In genomic region chr2:222747526-222748160, GRCh38 we compare ENCODE assay signal across 14 cellular contexts.
DNase-seq lines count a peak whose midpoint lies in the region; ATAC-seq, FAIRE-seq and TF ChIP-seq lines count a peak whose summit lies in the region.
"Had no signal": no experiment of that assay in that cellular context is flagged by ENCODE, and none has a peak within 500 bp of the region (broad histone marks: within the 10 kb centered on the region; RNA-seq: fewer than 3 reads in every experiment).

No MANE protein-coding gene starts in this region.

- ATAC-seq in GM18511 (IDR thresholded peaks at IDR 0.05; ENCODE audit: unreplicated experiment) (peak; percentile 86), GM21390 (IDR thresholded peaks at IDR 0.05; ENCODE audit: unreplicated experiment) (peak; percentile 88), HG03097 (IDR thresholded peaks at IDR 0.05; ENCODE audit: low FRiP score, unreplicated experiment) (peak; percentile 60), GM18909 (IDR thresholded peaks at IDR 0.05; ENCODE audit: poor library complexity, unreplicated experiment) (no peak), body of pancreas (no peak)

- H3K9me2 ChIP-seq in PC-9 (ENCODE audit: insufficient read depth): no peaks in the 10 kb centered on the region

- no peak overlapping the region for H2BK15ac ChIP-seq in H1 (ENCODE audit: low read length)

- H3K4me1 ChIP-seq in H1 (replicated peaks in 1 of 4; ENCODE audit: control insufficient read depth in 3 of 4, insufficient read depth in 4 of 4, low read length in 3 of 4) (peaks cover 2 to 9% (median 5%) of the 10 kb centered on the region in 4 experiments; a peak in 5 of 7 replicates), PC-9 (replicated peaks; ENCODE audit: insufficient read depth) (no peaks in the 10 kb centered on the region), Peyer's patch (no peaks in the 10 kb centered on the region), body of pancreas (peaks cover 15% of the 10 kb centered on the region)

- POLR2A ChIA-PET in H1 (lab: Charles Lee; ENCODE audit: partially characterized antibody) (interaction anchor here (1.3 kb wide), 1 partner anchor 114 kb away, joined by 4 read pairs; no protein-coding TSS in a partner anchor), PC-9 (lab: Charles Lee; ENCODE audit: unreplicated experiment) (no interaction called here)

- TF ChIP-seq CTCF in H1 (IDR thresholded peaks at IDR 0.05; ENCODE audit: control extremely low read depth in 1 of 3, insufficient read depth in 1 of 3, low read depth in 1 of 3, low read length in 3 of 3): no peak
- TF ChIP-seq CTCF in PC-9 (conservative IDR thresholded peaks at IDR 0.05): no peak
- no peak for TF ChIP-seq CTCF in Peyer's patch (IDR thresholded peaks at IDR 0.05)
- no peak for TF ChIP-seq CTCF in body of pancreas (IDR thresholded peaks at IDR 0.05)

- no peaks in the 10 kb centered on the region; the same call in 1 of the 2 replicates for H3F3A ChIP-seq in PC-9 (ENCODE audit: insufficient read depth, low read depth)

- H4K20me1 ChIP-seq in H1 (replicated peaks in 1 of 2; ENCODE audit: control insufficient read depth in 1 of 2, insufficient read depth in 2 of 2, low read length in 2 of 2) (no peaks in the 10 kb centered on the region), PC-9 (ENCODE audit: insufficient read depth) (no peaks in the 10 kb centered on the region)
- H4K20me1 ChIP-seq: BLaER1 treated with 17β-estradiol and CSF1 and Interleukin-3, amounts not matched to agents 10 nM and 100 nM had no signal

- no peaks in the 10 kb centered on the region for H3K36me3 ChIP-seq in H1 (ENCODE audit: control insufficient read depth in 2 of 4, insufficient read depth in 4 of 4, low read length in 3 of 4)
- no peaks in the 10 kb centered on the region for H3K36me3 ChIP-seq in PC-9 (ENCODE audit: low read depth)
- H3K36me3 ChIP-seq in Peyer's patch: no peaks in the 10 kb centered on the region
- H3K36me3 ChIP-seq in body of pancreas (replicated peaks in 1 of 2; ENCODE audit: insufficient read depth in 1 of 2, low read depth in 2 of 2): no peaks in the 10 kb centered on the region
- H3K36me3 ChIP-seq: BLaER1 treated with 17β-estradiol and CSF1 and Interleukin-3, amounts not matched to agents 10 nM and 100 nM; thyroid gland had no signal

- no TSS peak for BruUV-seq in PC-9 (replicated peaks; lab: Mats Ljungman, UMichigan)

- H3K23me2 ChIP-seq in H1 (ENCODE audit: low read depth, low read length): no peaks in the 10 kb centered on the region

- H2AFZ ChIP-seq in H1 (ENCODE audit: low read length): no peak overlapping the region
- H2AFZ ChIP-seq in PC-9: no peak overlapping the region

- H3K9me3 ChIP-seq in H1 (ENCODE audit: insufficient read depth in 2 of 2, low read depth in 1 of 2, low read length in 1 of 2) (no peaks in the 10 kb centered on the region), PC-9 (ENCODE audit: insufficient read depth, low read depth) (no peaks in the 10 kb centered on the region), Peyer's patch (no peaks in the 10 kb centered on the region), body of pancreas (no peaks in the 10 kb centered on the region)
- H3K9me3 ChIP-seq: BLaER1 treated with 17β-estradiol and CSF1 and Interleukin-3, amounts not matched to agents 10 nM and 100 nM; thyroid gland had no signal

- peaks cover 0 to 1% (median 0%) of the 10 kb centered on the region in 4 experiments; a peak in 1 of 7 replicates for H3K27me3 ChIP-seq in H1 (replicated peaks in 1 of 4; ENCODE audit: control insufficient read depth in 3 of 4, extremely low read depth in 1 of 4, insufficient read depth in 3 of 4, low read length in 3 of 4)
- no peaks in the 10 kb centered on the region for H3K27me3 ChIP-seq in PC-9 (ENCODE audit: insufficient read depth, low read depth)
- no peaks in the 10 kb centered on the region for H3K27me3 ChIP-seq in Peyer's patch
- H3K27me3 ChIP-seq in body of pancreas: no peaks in the 10 kb centered on the region
- H3K27me3 ChIP-seq: BLaER1 treated with 17β-estradiol and CSF1 and Interleukin-3, amounts not matched to agents 10 nM and 100 nM; thyroid gland had no signal

- H2AK5ac ChIP-seq in H1 (ENCODE audit: low read depth, low read length): no peak overlapping the region

- peak overlapping the region; percentile 44 to 46; a peak in 3 of 4 replicates for H3K4me2 ChIP-seq in H1 (ENCODE audit: insufficient read depth in 1 of 2, low read depth in 2 of 2, low read length in 2 of 2)
- H3K4me2 ChIP-seq in PC-9: no peak overlapping the region
- H3K4me2 ChIP-seq: BLaER1 treated with 17β-estradiol and CSF1 and Interleukin-3, amounts not matched to agents 10 nM and 100 nM had no signal

- TF ChIP-seq RAD21 in H1 (IDR thresholded peaks at IDR 0.05 in 1 of 2, conservative IDR thresholded peaks at IDR 0.05 in 1 of 2; ENCODE audit: low read depth in 2 of 2, low read length in 2 of 2): no peak

- CTCF ChIA-PET in H1 (lab: Charles Lee; ENCODE audit: partially characterized antibody): interaction anchor here (1.4 to 1.6 kb wide), 2 partner anchors 18 to 57 kb away, joined by 5 read pairs; no protein-coding TSS in a partner anchor
- CTCF ChIA-PET in PC-9 (lab: Charles Lee): no interaction called here

- no peak overlapping the region for H3K56ac ChIP-seq in H1 (replicated peaks; ENCODE audit: insufficient read length, low read depth, low read length)

- H2BK12ac ChIP-seq in H1 (ENCODE audit: low read depth, low read length): no peak overlapping the region

- H2BK20ac ChIP-seq in H1 (ENCODE audit: low read length): no peak overlapping the region

- intact Hi-C loops in PC-9 (cut with micrococcal nuclease; ENCODE audit: unreplicated experiment): no loop called here
- intact Hi-C loops in body of pancreas (cut with DNase I): no loop called here

- TF ChIP-seq POLR2A in H1 (IDR thresholded peaks at IDR 0.05; ENCODE audit: control extremely low read depth in 1 of 2, low read depth in 2 of 2, low read length in 2 of 2) (no peak), Peyer's patch (IDR thresholded peaks at IDR 0.05) (no peak), body of pancreas (IDR thresholded peaks at IDR 0.05) (no peak)

- WGBS in H1 (ENCODE audit: extremely low coverage in 1 of 2, insufficient coverage in 1 of 2, insufficient read length in 1 of 2, insufficient replicate concordance in 2 of 2, low coverage in 1 of 2, low lambda C conversion rate in 2 of 2, missing lambda C conversion rate in 1 of 2), 2 experiments: 46% methylated on average over 5 of the region's 5 CpGs; no CpG with 5 or more reads in 1 of the 2 experiments
- WGBS in body of pancreas, 2 donors: 85 to 94% methylated on average over 5 of the region's 5 CpGs

- H3K14ac ChIP-seq in H1 (ENCODE audit: insufficient read length): no peak overlapping the region

- H3K79me2 ChIP-seq in H1 (ENCODE audit: control insufficient read depth in 1 of 2, insufficient read depth in 2 of 2, low read length in 2 of 2) (no peaks in the 10 kb centered on the region), PC-9 (ENCODE audit: low read depth) (no peaks in the 10 kb centered on the region)

- no peak overlapping the region for H2BK120ac ChIP-seq in H1 (replicated peaks; ENCODE audit: low read depth, low read length)

- H3K79me1 ChIP-seq in H1 (ENCODE audit: low read depth, low read length): no peaks in the 10 kb centered on the region

- H2BK5ac ChIP-seq in H1 (ENCODE audit: low read depth, low read length): peak overlapping the region; percentile 42; the same call in 1 of the 2 replicates

- no peak overlapping the region for H3K23ac ChIP-seq in H1 (ENCODE audit: insufficient read length)

- H3K4me3 ChIP-seq in H1 (ENCODE audit: extremely low read depth in 1 of 4, insufficient read depth in 2 of 4, low read depth in 3 of 4, low read length in 4 of 4): peak overlapping the region in 1 of 4 experiments; percentile 22; a peak in 1 of 8 replicates
- H3K4me3 ChIP-seq in PC-9: no peak overlapping the region
- H3K4me3 ChIP-seq in Peyer's patch: no peak overlapping the region
- H3K4me3 ChIP-seq in body of pancreas: no peak overlapping the region
- H3K4me3 ChIP-seq: BLaER1 treated with 17β-estradiol and CSF1 and Interleukin-3, amounts not matched to agents 10 nM and 100 nM; thyroid gland had no signal

- no peak overlapping the region for H3K4ac ChIP-seq in H1 (replicated peaks; ENCODE audit: insufficient read length, low read depth, low read length)

- DNase-seq in H1 (ENCODE audit: low read depth in 1 of 2, low spot score in 2 of 2) (no peak), PC-9 (no peak), Peyer's patch (no peak), body of pancreas (no peak)
- DNase-seq: activated CD8-positive, alpha-beta memory T cell treated with anti-CD3 and anti-CD28 coated beads, Interleukin-2, amount 50 U/mL, for 48 hours; H7; hippocampal formation; NCI-H2029; thyroid gland had no signal

- H3K9ac ChIP-seq in H1 (replicated peaks in 1 of 4; ENCODE audit: extremely low read depth in 1 of 4, low read depth in 3 of 4, low read length in 3 of 4): no peak overlapping the region; a peak in 1 of 7 replicates
- H3K9ac ChIP-seq: BLaER1 treated with 17β-estradiol and CSF1 and Interleukin-3, amounts not matched to agents 10 nM and 100 nM had no signal

- H3K18ac ChIP-seq in H1 (ENCODE audit: extremely low read depth, low read length): no peak overlapping the region

- H4K91ac ChIP-seq in H1 (replicated peaks; ENCODE audit: insufficient read length, low read length): no peak overlapping the region

- no peak for TF ChIP-seq EP300 in H1 (IDR thresholded peaks at IDR 0.05; ENCODE audit: borderline replicate concordance in 1 of 2, low read depth in 2 of 2, low read length in 2 of 2)

- no peak overlapping the region for H4K5ac ChIP-seq in H1 (ENCODE audit: insufficient read length, low read depth, low read length)

- FAIRE-seq in H1 (lab: Jason Lieb, UNC): no peak

- H3K27ac ChIP-seq in H1 (ENCODE audit: low read depth, low read length) (no peak overlapping the region), PC-9 (no peak overlapping the region), Peyer's patch (no peak overlapping the region), body of pancreas (no peak overlapping the region)
- H3K27ac ChIP-seq: BLaER1 treated with 17β-estradiol and CSF1 and Interleukin-3, amounts not matched to agents 10 nM and 100 nM; thyroid gland had no signal

- H4K8ac ChIP-seq in H1 (ENCODE audit: extremely low read depth, insufficient read depth, low read length): no peak overlapping the region

TF ChIP-seq in H1, 55 proteins besides CTCF, POLR2A, EP300 and RAD21 (continues in another document):
- TF ChIP-seq POU5F1 (IDR thresholded peaks at IDR 0.05; ENCODE audit: low read depth, low read length) (no peak), BRCA1 (IDR thresholded peaks at IDR 0.05; ENCODE audit: low read depth, low read length) (no peak), RXRA (IDR thresholded peaks at IDR 0.05; ENCODE audit: insufficient read depth, low read depth, low read length) (no peak), SP1 (IDR thresholded peaks at IDR 0.05; ENCODE audit: low read depth, low read length) (no peak), CEBPB (IDR thresholded peaks at IDR 0.05; ENCODE audit: low read depth, low read length) (no peak), GABPA (IDR thresholded peaks at IDR 0.05; ENCODE audit: borderline replicate concordance, insufficient read depth, low read length) (no peak)

Comparison
In these comparisons a context has a peak if more than half of its experiments do, and no peak if none do; other contexts are left out.
1. ATAC-seq: peak in GM18511 (single experiment), GM21390 (single experiment) and HG03097 (single experiment); none in GM18909 (single experiment) and body of pancreas (single experiment).